Comparison of ENCODE assay signal across 12 cellular contexts in genomic region chr11:9527481-9528140, GRCh38. TPM values are rescaled to one million over a fixed set of nuclear protein-coding genes. Genes with fewer than 3 reads are reported as not detected.
DNase-seq lines count a peak whose midpoint lies in the region; ATAC-seq and TF ChIP-seq lines count a peak whose summit lies in the region.
"Had no signal": no experiment of that assay in that cellular context is flagged by ENCODE, and none has a peak within 500 bp of the region (broad histone marks: within the 10 kb centered on the region; RNA-seq: fewer than 3 reads in every experiment).

No MANE protein-coding gene starts in this region.

- H3K9me3 ChIP-seq in heart left ventricle: no peaks in the 10 kb centered on the region
- H3K9me3 ChIP-seq in skeletal muscle satellite cell (replicated peaks; ENCODE audit: low read length): no peaks in the 10 kb centered on the region
- H3K9me3 ChIP-seq in effector memory CD4-positive, alpha-beta T cell (ENCODE audit: control insufficient read depth, low read length): no peaks in the 10 kb centered on the region
- H3K9me3 ChIP-seq: spleen had no signal

- H3K27ac ChIP-seq in VCaP: peak overlapping the region; percentile 93
- peak overlapping the region in 6 of 12 donors; percentile 25 to 78 (median 38) for H3K27ac ChIP-seq in heart left ventricle
- no peak overlapping the region for H3K27ac ChIP-seq in effector memory CD4-positive, alpha-beta T cell (ENCODE audit: insufficient read depth, low read length, poor library complexity, severe bottlenecking)

- ATAC-seq in heart left ventricle: peak in 3 of 4 donors; percentile 50 to 74 (median 68)
- no peak for ATAC-seq in GM19463 (IDR thresholded peaks at IDR 0.05; ENCODE audit: unreplicated experiment)

- H3K4me1 ChIP-seq in heart left ventricle (peaks cover 0 to 28% (median 11%) of the 10 kb centered on the region in 12 donors), skeletal muscle satellite cell (ENCODE audit: control insufficient read depth, insufficient read depth, low read length) (peaks cover 55% of the 10 kb centered on the region)
- H3K4me1 ChIP-seq in effector memory CD4-positive, alpha-beta T cell (ENCODE audit: control insufficient read depth, insufficient read depth, low read length, poor library complexity, severe bottlenecking): no peaks in the 10 kb centered on the region

- TF ChIP-seq CTCF in VCaP (conservative IDR thresholded peaks at IDR 0.05) (no peak), heart left ventricle (IDR thresholded peaks at IDR 0.05) (no peak)

- no peak for TF ChIP-seq POLR2A in heart left ventricle (IDR thresholded peaks at IDR 0.05)

- peak overlapping the region; percentile 34 for H3K9ac ChIP-seq in skeletal muscle satellite cell (ENCODE audit: low read depth, low read length)

- intact Hi-C loops in heart left ventricle (cut with DNase I): loop anchor here in 2 of 10 donors (5.0 kb wide), 3 partner anchors 35 to 220 kb away; partner anchors contain the start of gene WEE1 (in 1 of the 2)

- DNase-seq in EH (ENCODE audit: low read depth) (peak; percentile 90), heart left ventricle (no peak), dedifferentiated amniotic fluid mesenchymal stem cell (ENCODE audit: extremely low spot score) (no peak), HuH-7 (ENCODE audit: low spot score) (no peak)
- DNase-seq in effector memory CD4-positive, alpha-beta T cell: no peak
- DNase-seq: activated naive CD4-positive, alpha-beta T cell treated with anti-CD3 and anti-CD28 coated beads, Interleukin-2, amount 10 ng/mL, durations not matched to agents 7 days and 5 days; DMS79; NCI-H2081 treated with DMSO at 0.1 percent for 48 hours; spleen had no signal

- 55 to 66% (median 58%) methylated on average over 8 of the region's 8 CpGs for WGBS in heart left ventricle, 4 donors

- H3K27me3 ChIP-seq in heart left ventricle (no peaks in the 10 kb centered on the region), skeletal muscle satellite cell (ENCODE audit: control insufficient read depth, insufficient read depth, low read length) (no peaks in the 10 kb centered on the region)
- no peaks in the 10 kb centered on the region for H3K27me3 ChIP-seq in effector memory CD4-positive, alpha-beta T cell (replicated peaks; ENCODE audit: control insufficient read depth, insufficient read depth, low read length, poor library complexity, severe bottlenecking)
- H3K27me3 ChIP-seq: spleen had no signal

- peak overlapping the region; percentile 58 for H3K4me2 ChIP-seq in skeletal muscle satellite cell (ENCODE audit: low read length)

- H3K36me3 ChIP-seq in heart left ventricle (peaks cover 0 to 28% (median 22%) of the 10 kb centered on the region in 9 donors), skeletal muscle satellite cell (ENCODE audit: insufficient read depth, low read length) (peaks cover 4% of the 10 kb centered on the region)
- H3K36me3 ChIP-seq in effector memory CD4-positive, alpha-beta T cell (ENCODE audit: control insufficient read depth, insufficient read depth, low read length): peaks cover 19% of the 10 kb centered on the region

- H3K4me3 ChIP-seq in heart left ventricle: no peak overlapping the region
- H3K4me3 ChIP-seq in skeletal muscle satellite cell (ENCODE audit: low read length): no peak overlapping the region
- no peak overlapping the region for H3K4me3 ChIP-seq in effector memory CD4-positive, alpha-beta T cell (ENCODE audit: insufficient read depth, low read depth, low read length, poor library complexity, severe bottlenecking)
- H3K4me3 ChIP-seq: spleen had no signal

RNA-seq across cellular contexts. Expression of gene WEE1, which starts 45.9 kb away (rescaled TPM):
- total RNA-seq in heart left ventricle: 10 to 100 TPM; 33.0 to 89.2 (median 68.7) TPM
- 10 to 100 TPM; 14.5 to 49.2 TPM for polyA plus RNA-seq in heart left ventricle
- 13.1 and 14.7 TPM in 2 replicates for total RNA-seq in skeletal muscle satellite cell (2012; rRNA removed)
